ENCODE assay signal across 8 cellular contexts in genomic region chr9:92133949-92134604, GRCh38. TPM values are rescaled to one million over a fixed set of nuclear protein-coding genes. Genes with fewer than 3 reads are reported as not detected.
DNase-seq lines count a peak whose midpoint lies in the region; ATAC-seq, FAIRE-seq and TF ChIP-seq lines count a peak whose summit lies in the region.

No MANE protein-coding gene starts in this region.

- DNase-seq in A549 (ENCODE audit: low read depth in 1 of 2, low spot score in 1 of 2) (peak; percentile 85 to 88), NCI-H82 (lab: John Stamatoyannopoulos, UW) (peak; percentile 90), medulla oblongata (ENCODE audit: extremely low spot score) (peak; percentile 84)
- DNase-seq in activated CD4-positive, alpha-beta memory T cell treated with anti-CD3 and anti-CD28 coated beads, Interleukin-2, amount 10 ng/mL, durations not matched to agents 7 days and 5 days = peak; percentile 82
- DNase-seq in effector memory CD4-positive, alpha-beta T cell = peak; percentile 48 to 65 (median 52)
- DNase-seq in stimulated activated CD8-positive, alpha-beta memory T cell treated with anti-CD3 and anti-CD28 coated beads, Interleukin-15, amount 100 ng/mL, for 4 hours (ENCODE audit: low read depth in 2 of 2) = peak; percentile 35 to 48

- H3K27me3 ChIP-seq in effector memory CD4-positive, alpha-beta T cell (replicated peaks; ENCODE audit: control insufficient read depth, insufficient read depth, low read length, poor library complexity, severe bottlenecking) = no peaks in the 10 kb centered on the region

- H3K4me3 Mint-ChIP-seq in activated CD4-positive, alpha-beta memory T cell treated with anti-CD3 and anti-CD28 coated beads, Interleukin-2, amount 10 ng/mL, durations not matched to agents 7 days and 5 days = peak overlapping the region; percentile 53

- peak; percentile 85 for TF ChIP-seq CTCF in A549 (IDR thresholded peaks at IDR 0.05)

- H3K4me1 Mint-ChIP-seq in activated CD4-positive, alpha-beta memory T cell treated with anti-CD3 and anti-CD28 coated beads, Interleukin-2, amount 10 ng/mL, durations not matched to agents 7 days and 5 days = peaks cover 12% of the 10 kb centered on the region

- H3K27me3 Mint-ChIP-seq in activated CD4-positive, alpha-beta memory T cell treated with anti-CD3 and anti-CD28 coated beads, Interleukin-2, amount 10 ng/mL, durations not matched to agents 7 days and 5 days = peaks cover 29% of the 10 kb centered on the region

- peaks cover 5% of the 10 kb centered on the region for H3K9me3 Mint-ChIP-seq in activated CD4-positive, alpha-beta memory T cell treated with anti-CD3 and anti-CD28 coated beads, Interleukin-2, amount 10 ng/mL, durations not matched to agents 7 days and 5 days

- peaks cover 5% of the 10 kb centered on the region; the same call in 1 of the 3 replicates for H3K4me1 ChIP-seq in A549
- peaks cover 5% of the 10 kb centered on the region for H3K4me1 ChIP-seq in effector memory CD4-positive, alpha-beta T cell (ENCODE audit: control insufficient read depth, insufficient read depth, low read length, poor library complexity, severe bottlenecking)

- CTCF ChIA-PET in A549 (lab: Yijun Ruan, JAX) = interaction anchor here (0.6 to 10.8 kb wide), 29 partner anchors 8 to 656 kb away, joined by 3 to 214 read pairs (median 4); no protein-coding TSS in a partner anchor
- CTCF ChIA-PET in activated CD4-positive, alpha-beta memory T cell treated with anti-CD3 and anti-CD28 coated beads, Interleukin-2, amount 10 ng/mL, durations not matched to agents 7 days and 5 days (lab: Charles Lee) = interaction anchor here (1.0 to 1.4 kb wide), 2 partner anchors 142 to 501 kb away, joined by 3 read pairs; no protein-coding TSS in a partner anchor

- WGBS in A549 (ENCODE audit: missing lambda C conversion rate) = 8% methylated on average over 18 of the region's 19 CpGs

- peaks cover 7% of the 10 kb centered on the region; the same call in 1 of the 3 replicates for H3K9me3 ChIP-seq in A549
- H3K9me3 ChIP-seq in effector memory CD4-positive, alpha-beta T cell (ENCODE audit: control insufficient read depth, low read length) = no peaks in the 10 kb centered on the region

- peak overlapping the region; percentile 82 for H3K4me2 ChIP-seq in A549

- H3K27ac Mint-ChIP-seq in activated CD4-positive, alpha-beta memory T cell treated with anti-CD3 and anti-CD28 coated beads, Interleukin-2, amount 10 ng/mL, durations not matched to agents 7 days and 5 days = no peak overlapping the region

- peak overlapping the region; percentile 19; the same call in 1 of the 3 replicates for H3K4me3 ChIP-seq in A549
- peak overlapping the region; percentile 8 for H3K4me3 ChIP-seq in effector memory CD4-positive, alpha-beta T cell (ENCODE audit: insufficient read depth, low read depth, low read length, poor library complexity, severe bottlenecking)

- TF ChIP-seq RAD21 in A549 (conservative IDR thresholded peaks at IDR 0.05 in 1 of 2, IDR thresholded peaks at IDR 0.05 in 1 of 2) = peak; percentile 86 to 89

- ATAC-seq in A549 (peak; percentile 78 to 89), GM18517 (IDR thresholded peaks at IDR 0.05; ENCODE audit: unreplicated experiment) (peak; percentile 78), HG03469 (IDR thresholded peaks at IDR 0.05; ENCODE audit: unreplicated experiment) (peak; percentile 56)

- no peak for FAIRE-seq in A549 (lab: Jason Lieb, UNC)

- no peaks in the 10 kb centered on the region for H3K36me3 ChIP-seq in effector memory CD4-positive, alpha-beta T cell (ENCODE audit: control insufficient read depth, insufficient read depth, low read length)

- H3K27ac ChIP-seq in A549 = peak overlapping the region; percentile 37 to 73; a peak in 4 of 6 replicates
- no peak overlapping the region for H3K27ac ChIP-seq in effector memory CD4-positive, alpha-beta T cell (ENCODE audit: insufficient read depth, low read length, poor library complexity, severe bottlenecking)

- no peak for TF ChIP-seq POLR2A in A549 (IDR thresholded peaks at IDR 0.05; ENCODE audit: low read length)

- POLR2A ChIA-PET in A549 (lab: Yijun Ruan, JAX) = no interaction called here
- POLR2A ChIA-PET in activated CD4-positive, alpha-beta memory T cell treated with anti-CD3 and anti-CD28 coated beads, Interleukin-2, amount 10 ng/mL, durations not matched to agents 7 days and 5 days (lab: Charles Lee) = no interaction called here

- no peak for TF ChIP-seq EP300 in A549 (IDR thresholded peaks at IDR 0.05)

- H3K36me3 Mint-ChIP-seq in activated CD4-positive, alpha-beta memory T cell treated with anti-CD3 and anti-CD28 coated beads, Interleukin-2, amount 10 ng/mL, durations not matched to agents 7 days and 5 days (ENCODE audit: low read depth) = no peaks in the 10 kb centered on the region

TF ChIP-seq in A549, 52 proteins besides CTCF, POLR2A, EP300 and RAD21:
- TF ChIP-seq MAFK (IDR thresholded peaks at IDR 0.05; ENCODE audit: partially characterized antibody) (no peak), HOXB13 (CRISPR knock-in tag; IDR thresholded peaks at IDR 0.05; ENCODE audit: low read depth) (no peak), POLR2AphosphoS2 (conservative IDR thresholded peaks at IDR 0.05; ENCODE audit: low read length) (no peak), SMC3 (IDR thresholded peaks at IDR 0.05) (peak; percentile 83)

RNA-seq across cellular contexts. Expression of gene SPTLC1, which starts 18.9 kb away (rescaled TPM):
- 112 and 122 TPM in 2 replicates for polyA plus RNA-seq in A549 (2011; rRNA removed)
- 35.7 and 36.2 TPM in 2 replicates for polyA plus RNA-seq in A549 (2012; cell fraction: cytosol; rRNA removed)
- 33.2 and 34.5 TPM in 2 replicates for polyA plus RNA-seq in A549 (2012; cell fraction: nucleus; rRNA removed)
- 63.6 to 63.7 TPM (median 63.6 TPM) in 3 replicates for polyA plus RNA-seq in A549 (2017; fragmentation: RNase III; extraction: RNeasy Plus Mini Kit Qiagen cat#74134 plus additional on column Dnase treatment)
- polyA minus RNA-seq in A549 (2011; rRNA and poly(A)+ RNA removed) = 56.3 and 77.0 TPM in 2 replicates
- total RNA-seq in activated CD4-positive, alpha-beta memory T cell treated with anti-CD3 and anti-CD28 coated beads, Interleukin-2, amount 10 ng/mL, durations not matched to agents 7 days and 5 days = 10 to 100 TPM; 55.1 to 60.9 TPM
